8 cellular contexts compared by ENCODE assay signal in the genomic region with DNA sequence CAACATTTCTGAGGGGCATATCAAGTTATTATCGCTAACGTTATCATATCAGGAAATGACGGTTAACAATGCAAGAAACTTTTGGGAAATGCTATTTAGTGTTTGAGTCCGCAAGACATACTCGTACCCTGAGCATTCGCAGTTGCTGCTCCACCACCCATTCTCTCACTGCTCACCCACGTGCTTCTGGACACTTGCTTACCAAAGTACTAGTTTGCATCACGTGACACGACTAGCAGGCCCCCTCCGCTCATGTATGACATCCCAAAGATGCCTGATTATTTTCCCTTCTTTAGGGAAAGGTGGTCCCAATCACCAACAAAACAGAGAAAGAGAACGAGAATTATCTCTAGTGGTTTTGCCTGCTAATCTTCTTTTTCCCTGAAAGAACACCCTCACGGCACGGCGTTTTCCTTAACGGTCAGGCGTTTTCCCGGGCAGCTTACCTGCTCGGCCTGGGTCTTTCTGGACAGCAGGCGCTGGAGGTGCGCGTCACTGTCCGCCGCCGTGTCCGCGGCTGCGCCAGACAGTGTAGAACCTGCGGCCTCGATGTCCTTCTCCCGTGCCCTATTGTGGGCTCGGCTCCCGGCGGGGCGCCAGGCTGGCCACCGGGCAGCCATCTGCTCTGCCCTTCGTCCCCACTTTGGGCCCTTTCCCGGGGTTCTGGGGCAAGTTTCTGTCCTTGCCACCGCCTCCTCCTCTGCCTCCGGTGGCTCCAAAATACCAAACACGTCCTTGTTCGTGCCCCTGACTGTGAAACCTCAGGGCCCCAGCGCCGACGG. TPM values are rescaled to one million over a fixed set of nuclear protein-coding genes. Genes with fewer than 3 reads are reported as not detected.
DNase-seq lines count a peak whose midpoint lies in the region; ATAC-seq and TF ChIP-seq lines count a peak whose summit lies in the region.

A gene (plus strand): TSS at position 492 of the 782 bp plus-strand sequence. CDS start 58 bp downstream, at position 550.

- WGBS in esophagus squamous epithelium, 2 donors: 0 to 1% methylated on average over 22 to 29 of the region's 44 CpGs

- DNase-seq in DMS79 (lab: John Stamatoyannopoulos, UW) (peak; percentile 70), RPMI7951 (ENCODE audit: low read depth) (peak; percentile 96), esophagus squamous epithelium (lab: John Stamatoyannopoulos, UW) (peak; percentile 69), myocyte (ENCODE audit: low read depth) (peak; percentile 97)
- peak; percentile 81 for DNase-seq in activated T-helper 1 cell treated with anti-CD3 and anti-CD28 coated beads, Interleukin-12 subunit alpha, Interleukin-12 subunit beta, Interleukin-2, Interleukin-4 antibody, amounts not matched to agents 30 ng/mL and 10 ng/mL and 1 ng/mL, durations not matched to agents 14 hours and 24 hours and 36 hours (ENCODE audit: low spot score)
- DNase-seq in stimulated activated CD8-positive, alpha-beta memory T cell treated with anti-CD3 and anti-CD28 coated beads, Interleukin-7, amount 100 ng/mL, for 48 hours (ENCODE audit: extremely low read depth in 1 of 2, low read depth in 1 of 2): peak; percentile 69 to 88

- peak within 1 kb of the TSS; percentile 99 for H3K27ac Mint-ChIP-seq in activated T-helper 1 cell treated with anti-CD3 and anti-CD28 coated beads, Interleukin-12 subunit alpha, Interleukin-12 subunit beta, Interleukin-2, Interleukin-4 antibody, amounts not matched to agents 30 ng/mL and 10 ng/mL and 1 ng/mL, durations not matched to agents 14 hours and 24 hours and 36 hours

- no peaks in the 10 kb centered on the region for H3K27me3 Mint-ChIP-seq in activated T-helper 1 cell treated with anti-CD3 and anti-CD28 coated beads, Interleukin-12 subunit alpha, Interleukin-12 subunit beta, Interleukin-2, Interleukin-4 antibody, amounts not matched to agents 30 ng/mL and 10 ng/mL and 1 ng/mL, durations not matched to agents 14 hours and 24 hours and 36 hours (ENCODE audit: insufficient read depth)

- H3K4me1 ChIP-seq in esophagus squamous epithelium: peaks cover 11 to 39% (median 19%) of the 10 kb centered on the region in 3 donors

- peak in 3 of 6 experiments; percentile 6 to 35 (median 16) for TF ChIP-seq CTCF in esophagus squamous epithelium (IDR thresholded peaks at IDR 0.05)

- H3K4me1 Mint-ChIP-seq in activated T-helper 1 cell treated with anti-CD3 and anti-CD28 coated beads, Interleukin-12 subunit alpha, Interleukin-12 subunit beta, Interleukin-2, Interleukin-4 antibody, amounts not matched to agents 30 ng/mL and 10 ng/mL and 1 ng/mL, durations not matched to agents 14 hours and 24 hours and 36 hours (ENCODE audit: low read depth): peaks cover 41% of the 10 kb centered on the region

- H3K9me3 ChIP-seq in KOPT-K1 (ENCODE audit: insufficient read depth, low read length, poor library complexity, severe bottlenecking) (no peaks in the 10 kb centered on the region), esophagus squamous epithelium (no peaks in the 10 kb centered on the region)

- H3K4me3 Mint-ChIP-seq in activated T-helper 1 cell treated with anti-CD3 and anti-CD28 coated beads, Interleukin-12 subunit alpha, Interleukin-12 subunit beta, Interleukin-2, Interleukin-4 antibody, amounts not matched to agents 30 ng/mL and 10 ng/mL and 1 ng/mL, durations not matched to agents 14 hours and 24 hours and 36 hours: peak within 1 kb of the TSS; percentile 95

- peak within 1 kb of the TSS; percentile 91 to 100 (median 92) for H3K4me3 ChIP-seq in esophagus squamous epithelium

- H3K36me3 Mint-ChIP-seq in activated T-helper 1 cell treated with anti-CD3 and anti-CD28 coated beads, Interleukin-12 subunit alpha, Interleukin-12 subunit beta, Interleukin-2, Interleukin-4 antibody, amounts not matched to agents 30 ng/mL and 10 ng/mL and 1 ng/mL, durations not matched to agents 14 hours and 24 hours and 36 hours (ENCODE audit: low read depth): peaks cover 10% of the 10 kb centered on the region

- TF ChIP-seq POLR2A in esophagus squamous epithelium (IDR thresholded peaks at IDR 0.05): peak in 3 of 4 donors; percentile 62 to 73 (median 63)

- peak; percentile 82 for ATAC-seq in GM21737 (IDR thresholded peaks at IDR 0.05; ENCODE audit: unreplicated experiment)

- H3K27ac ChIP-seq in KOPT-K1 (ENCODE audit: low read depth, low read length, poor library complexity, severe bottlenecking): peak within 1 kb of the TSS; percentile 92
- H3K27ac ChIP-seq in esophagus squamous epithelium: peak within 1 kb of the TSS; percentile 92 to 95 (median 94)

- H3K27me3 ChIP-seq in esophagus squamous epithelium: no peaks in the 10 kb centered on the region

- intact Hi-C loops in activated T-helper 1 cell treated with anti-CD3 and anti-CD28 coated beads, Interleukin-12 subunit alpha, Interleukin-12 subunit beta, Interleukin-2, Interleukin-4 antibody, amounts not matched to agents 30 ng/mL and 10 ng/mL and 1 ng/mL, durations not matched to agents 14 hours and 24 hours and 36 hours (cut with micrococcal nuclease): loop anchor here (1.0 to 10.0 kb wide), 14 partner anchors 24 to 455 kb away; a partner anchor contains a TSS
- intact Hi-C loops in esophagus squamous epithelium (cut with DNase I): no loop called here

- H3K9me3 Mint-ChIP-seq in activated T-helper 1 cell treated with anti-CD3 and anti-CD28 coated beads, Interleukin-12 subunit alpha, Interleukin-12 subunit beta, Interleukin-2, Interleukin-4 antibody, amounts not matched to agents 30 ng/mL and 10 ng/mL and 1 ng/mL, durations not matched to agents 14 hours and 24 hours and 36 hours: no peaks in the 10 kb centered on the region

- peaks cover 20% of the 10 kb centered on the region for H3K36me3 ChIP-seq in KOPT-K1 (ENCODE audit: insufficient read depth, low read length)
- H3K36me3 ChIP-seq in esophagus squamous epithelium: peaks cover 0 to 19% (median 6%) of the 10 kb centered on the region in 3 donors

RNA-seq across cellular contexts. Expression of the gene that starts here (rescaled TPM):
- total RNA-seq in RPMI7951 (2014; rRNA removed; shearing (Covaris generic)): 15.3 and 17.5 TPM in 2 replicates
- 67.5 and 69.1 TPM in 2 replicates for total RNA-seq in activated T-helper 1 cell treated with anti-CD3 and anti-CD28 coated beads, Interleukin-12 subunit alpha, Interleukin-12 subunit beta, Interleukin-2, Interleukin-4 antibody, amounts not matched to agents 30 ng/mL and 10 ng/mL and 1 ng/mL, durations not matched to agents 14 hours and 24 hours and 36 hours
- total RNA-seq in esophagus squamous epithelium: 10 to 100 TPM; 10.4 to 31.9 (median 20.9) TPM
- 26.6 and 32.9 TPM in 2 replicates for total RNA-seq in myocyte
- polyA plus RNA-seq in myocyte (2012): 29.3 TPM

Comparison
In these comparisons a context has a peak if more than half of its experiments do, and no peak if none do; other contexts are left out.
1. Peak in every context shown above with its lines: DNase-seq, ATAC-seq, H3K4me3 ChIP-seq and H3K27ac ChIP-seq.